16 cellular contexts compared by ENCODE assay signal in genomic region chr7:100093498-100093897, GRCh38. TPM values are rescaled to one million over a fixed set of nuclear protein-coding genes. Genes with fewer than 3 reads are reported as not detected.
DNase-seq lines count a peak whose midpoint lies in the region; ATAC-seq, FAIRE-seq and TF ChIP-seq lines count a peak whose summit lies in the region.
"Had no signal": no experiment of that assay in that cellular context is flagged by ENCODE, and none has a peak within 500 bp of the region (broad histone marks: within the 10 kb centered on the region; RNA-seq: fewer than 3 reads in every experiment).

No MANE protein-coding gene starts in this region.

- no peak overlapping the region for H3K4me3 Mint-ChIP-seq in MCF 10A (ENCODE audit: unreplicated experiment)
- no peak overlapping the region for H3K4me3 Mint-ChIP-seq in astrocyte (ENCODE audit: unreplicated experiment)
- H3K4me3 Mint-ChIP-seq: activated CD4-positive, alpha-beta memory T cell treated with anti-CD3 and anti-CD28 coated beads, Interleukin-2, amount 10 ng/mL, durations not matched to agents 7 days and 5 days had no signal

- H3K4me3 ChIP-seq in mammary epithelial cell (replicated peaks in 1 of 3; ENCODE audit: insufficient read depth in 1 of 3, low read depth in 2 of 3, low read length in 3 of 3), result no peak overlapping the region
- H3K4me3 ChIP-seq in astrocyte (ENCODE audit: insufficient read depth, low read depth, low read length), result no peak overlapping the region
- H3K4me3 ChIP-seq in mesodermal cell (ENCODE audit: extremely low read depth, insufficient read depth, low read length, poor library complexity, severe bottlenecking), result no peak overlapping the region
- H3K4me3 ChIP-seq: thyroid gland had no signal

- no peak for FAIRE-seq in astrocyte (lab: Jason Lieb, UNC)
- FAIRE-seq in RCC 7860 (lab: Jason Lieb, UNC), result no peak
- FAIRE-seq: D721Med had no signal

- no peaks in the 10 kb centered on the region for H4K20me1 ChIP-seq in mammary epithelial cell (ENCODE audit: insufficient read depth, low read length)
- H4K20me1 ChIP-seq in astrocyte (ENCODE audit: insufficient read depth, low read length), result peaks cover 54% of the 10 kb centered on the region

- no peak for TF ChIP-seq CTCF in MCF 10A (IDR thresholded peaks at IDR 0.05; ENCODE audit: unreplicated experiment)
- no peak for TF ChIP-seq CTCF in mammary epithelial cell (conservative IDR thresholded peaks at IDR 0.05 in 1 of 2, IDR thresholded peaks at IDR 0.05 in 1 of 2; ENCODE audit: extremely low read depth in 1 of 2, insufficient read depth in 1 of 2, low read depth in 1 of 2, low read length in 2 of 2)
- no peak for TF ChIP-seq CTCF in astrocyte (IDR thresholded peaks at IDR 0.05; ENCODE audit: insufficient read depth, low read depth, low read length)

- POLR2A ChIA-PET in MCF 10A (lab: Yijun Ruan, JAX), result no interaction called here

- ATAC-seq in HG02759 (IDR thresholded peaks at IDR 0.05; ENCODE audit: unreplicated experiment), result no peak
- ATAC-seq: left colon had no signal

- dilution Hi-C loops in mammary epithelial cell (cut with HindIII; ENCODE audit: low sequenced_read_pairs), result no loop called here

- no peaks in the 10 kb centered on the region for H3K9me3 ChIP-seq in mammary epithelial cell (replicated peaks; ENCODE audit: insufficient read depth, low read length)
- H3K9me3 ChIP-seq in astrocyte (ENCODE audit: insufficient read depth, low read depth, low read length), result no peaks in the 10 kb centered on the region
- H3K9me3 ChIP-seq in mesodermal cell (ENCODE audit: control insufficient read depth, low read length), result no peaks in the 10 kb centered on the region
- H3K9me3 ChIP-seq: thyroid gland had no signal

- H3K27ac Mint-ChIP-seq in MCF 10A (ENCODE audit: low read depth, unreplicated experiment), result peak overlapping the region; percentile 11
- peak overlapping the region; percentile 75 for H3K27ac Mint-ChIP-seq in astrocyte (ENCODE audit: unreplicated experiment)
- H3K27ac Mint-ChIP-seq: activated CD4-positive, alpha-beta memory T cell treated with anti-CD3 and anti-CD28 coated beads, Interleukin-2, amount 10 ng/mL, durations not matched to agents 7 days and 5 days; activated T-helper 2 cell treated with anti-CD3 and anti-CD28 coated beads, Interferon-gamma antibody, Interleukin-2, Interleukin-4, amounts not matched to agents 10 μg/mL and 5 μg/mL and 100 μg/mL, durations not matched to agents 14 hours and 24 hours and 36 hours had no signal

- H2AFZ ChIP-seq in mammary epithelial cell (ENCODE audit: low read depth, low read length) (no peak overlapping the region), astrocyte (ENCODE audit: low read depth, low read length) (no peak overlapping the region)

- H3K4me2 ChIP-seq in mammary epithelial cell (ENCODE audit: insufficient read depth, low read depth, low read length), result no peak overlapping the region
- no peak overlapping the region for H3K4me2 ChIP-seq in astrocyte (ENCODE audit: low read length)

- H3K27ac ChIP-seq in mammary epithelial cell (ENCODE audit: insufficient read depth, low read depth, low read length), result no peak overlapping the region
- no peak overlapping the region for H3K27ac ChIP-seq in astrocyte (ENCODE audit: low read depth, low read length)
- peak overlapping the region; percentile 7 for H3K27ac ChIP-seq in mesodermal cell (ENCODE audit: low read depth, low read length, severe bottlenecking)
- H3K27ac ChIP-seq: thyroid gland had no signal

- H3K9ac ChIP-seq in mammary epithelial cell (ENCODE audit: insufficient read depth, low read length), result no peak overlapping the region
- H3K9ac ChIP-seq in astrocyte (ENCODE audit: low read length), result peak overlapping the region; percentile 8

- H3K4me1 Mint-ChIP-seq in MCF 10A (ENCODE audit: insufficient read depth, unreplicated experiment), result peaks cover 25% of the 10 kb centered on the region
- H3K4me1 Mint-ChIP-seq in astrocyte (ENCODE audit: low read depth, unreplicated experiment), result peaks cover 9% of the 10 kb centered on the region

- H3K36me3 ChIP-seq in mammary epithelial cell (ENCODE audit: insufficient read depth, low read length) (peaks cover 60% of the 10 kb centered on the region), astrocyte (ENCODE audit: insufficient read depth, low read length) (peaks cover 73% of the 10 kb centered on the region), mesodermal cell (ENCODE audit: control insufficient read depth, insufficient read depth, low read length) (peaks cover 88% of the 10 kb centered on the region)

- no peaks in the 10 kb centered on the region for H3K9me3 Mint-ChIP-seq in MCF 10A (ENCODE audit: unreplicated experiment)
- no peaks in the 10 kb centered on the region for H3K9me3 Mint-ChIP-seq in astrocyte (ENCODE audit: unreplicated experiment)
- H3K9me3 Mint-ChIP-seq: activated CD4-positive, alpha-beta memory T cell treated with anti-CD3 and anti-CD28 coated beads, Interleukin-2, amount 10 ng/mL, durations not matched to agents 7 days and 5 days; activated T-helper 2 cell treated with anti-CD3 and anti-CD28 coated beads, Interferon-gamma antibody, Interleukin-2, Interleukin-4, amounts not matched to agents 10 μg/mL and 5 μg/mL and 100 μg/mL, durations not matched to agents 14 hours and 24 hours and 36 hours had no signal

- 39% methylated on average over 12 of the region's 13 CpGs for WGBS in mammary epithelial cell (ENCODE audit: low coverage, missing lambda C conversion rate)
- 86 to 91% methylated on average over 12 of the region's 13 CpGs for WGBS in mesodermal cell (ENCODE audit: insufficient coverage in 2 of 2), 2 experiments

- in situ Hi-C loops in mammary epithelial cell (cut with MboI; ENCODE audit: low sequenced_read_pairs in 2 of 2), result no loop called here

- peaks cover 94% of the 10 kb centered on the region for H3K36me3 Mint-ChIP-seq in MCF 10A (ENCODE audit: insufficient read depth, unreplicated experiment)
- H3K36me3 Mint-ChIP-seq in astrocyte (ENCODE audit: low read depth, unreplicated experiment), result peaks cover 41% of the 10 kb centered on the region

- no peak for DNase-seq in MCF 10A (ENCODE audit: unreplicated experiment)
- DNase-seq in mammary epithelial cell, result no peak
- DNase-seq in astrocyte (ENCODE audit: low read depth), result no peak
- no peak for DNase-seq in NCI-H1417 (lab: John Stamatoyannopoulos, UW)
- DNase-seq in NCI-H146 treated with DMSO at 0.1 percent for 48 hours (lab: John Stamatoyannopoulos, UW; ENCODE audit: unreplicated experiment), result no peak
- no peak for DNase-seq in RCC 7860 (ENCODE audit: low spot score)
- DNase-seq: activated CD4-positive, alpha-beta memory T cell treated with anti-CD3 and anti-CD28 coated beads, Interleukin-2, amount 10 ng/mL, durations not matched to agents 7 days and 5 days; hypothalamus; left colon; retina; Right ventricle myocardium superior; thyroid gland had no signal

- H3K27me3 Mint-ChIP-seq in MCF 10A (ENCODE audit: insufficient read depth, unreplicated experiment) (no peaks in the 10 kb centered on the region), astrocyte (ENCODE audit: low read depth, unreplicated experiment) (no peaks in the 10 kb centered on the region)
- H3K27me3 Mint-ChIP-seq: activated CD4-positive, alpha-beta memory T cell treated with anti-CD3 and anti-CD28 coated beads, Interleukin-2, amount 10 ng/mL, durations not matched to agents 7 days and 5 days had no signal

- H3K4me1 ChIP-seq in mammary epithelial cell (ENCODE audit: insufficient read depth, low read length) (peaks cover 13% of the 10 kb centered on the region), astrocyte (ENCODE audit: insufficient read depth, low read length) (peaks cover 40% of the 10 kb centered on the region), mesodermal cell (ENCODE audit: control insufficient read depth, insufficient read depth, low read length, poor library complexity, severe bottlenecking) (peaks cover 46% of the 10 kb centered on the region)

- no TSS peak for BruUV-seq in MCF 10A (replicated peaks; lab: Mats Ljungman, UMichigan)
- BruUV-seq in mammary epithelial cell (replicated peaks; lab: Mats Ljungman, UMichigan), result no TSS peak

- peaks cover 62% of the 10 kb centered on the region for H3K79me2 ChIP-seq in mammary epithelial cell (ENCODE audit: insufficient read depth, low read length)
- peaks cover 86% of the 10 kb centered on the region for H3K79me2 ChIP-seq in astrocyte (ENCODE audit: insufficient read depth, low read length)

- CTCF ChIA-PET in MCF 10A (lab: Yijun Ruan, JAX) (interaction anchor here (0.6 to 1.2 kb wide), 2 partner anchors 11 to 72 kb away, joined by 3 read pairs; no protein-coding TSS in a partner anchor), mammary epithelial cell (lab: Charles Lee; ENCODE audit: low non-redundant PET) (no interaction called here)

- H3K27me3 ChIP-seq in mammary epithelial cell (ENCODE audit: insufficient read depth, low read length) (no peaks in the 10 kb centered on the region), astrocyte (ENCODE audit: insufficient read depth, low read length) (no peaks in the 10 kb centered on the region)
- H3K27me3 ChIP-seq: thyroid gland had no signal

- intact Hi-C loops in MCF 10A (cut with micrococcal nuclease) (no loop called here), mammary epithelial cell (cut with micrococcal nuclease) (no loop called here)

RNA-seq across cellular contexts. Expression of gene COPS6, which starts 4.7 kb away (rescaled TPM):
- total RNA-seq in MCF 10A (2022) (85.2 and 103 TPM in 2 replicates), mammary epithelial cell (100 to 1,000 TPM in 1 of 2 donors, 10 to 100 TPM in 1; 32.7 to 106 TPM), astrocyte (87.9 and 95.3 TPM in 2 replicates)
- polyA plus RNA-seq in mammary epithelial cell, result 156 TPM
- 164 TPM for polyA minus RNA-seq in mammary epithelial cell
- polyA plus RNA-seq in mesodermal cell (2013, experiment 1 of 2), result 129 TPM
- polyA plus RNA-seq in mesodermal cell (2013, experiment 2 of 2), result 110 TPM

RNA-seq across cellular contexts. Expression of gene MCM7, which starts 7.7 kb away (rescaled TPM):
- 38.5 and 67.8 TPM in 2 replicates for total RNA-seq in MCF 10A (2022)
- total RNA-seq in mammary epithelial cell, result 100 to 1,000 TPM in 1 of 2 donors, 10 to 100 TPM in 1; 16.0 to 114 TPM
- polyA plus RNA-seq in mammary epithelial cell, result 163 TPM
- polyA minus RNA-seq in mammary epithelial cell, result 137 TPM
- total RNA-seq in astrocyte, result 39.7 and 55.2 TPM in 2 replicates
- 165 TPM for polyA plus RNA-seq in mesodermal cell (2013, experiment 1 of 2)
- polyA plus RNA-seq in mesodermal cell (2013, experiment 2 of 2), result 151 TPM

RNA-seq across cellular contexts. Expression of gene AP4M1, which starts 7.9 kb away (rescaled TPM):
- total RNA-seq in MCF 10A (2022) (13.5 and 13.6 TPM in 2 replicates), mammary epithelial cell (10 to 100 TPM; 13.0 to 17.4 TPM), astrocyte (14.7 and 15.5 TPM in 2 replicates)
- 14.9 TPM for polyA plus RNA-seq in mammary epithelial cell
- 2.8 TPM for polyA minus RNA-seq in mammary epithelial cell
- 18.9 TPM for polyA plus RNA-seq in mesodermal cell (2013, experiment 1 of 2)
- polyA plus RNA-seq in mesodermal cell (2013, experiment 2 of 2), result 14.3 TPM

RNA-seq across cellular contexts. Expression of gene ZNF3, which starts 12.0 kb away (rescaled TPM):
- total RNA-seq in MCF 10A (2022), result 23.7 and 24.8 TPM in 2 replicates
- total RNA-seq in mammary epithelial cell, result 10 to 100 TPM; 22.6 to 28.7 TPM
- 12.4 TPM for polyA plus RNA-seq in mammary epithelial cell
- polyA minus RNA-seq in mammary epithelial cell, result 14.2 TPM
- total RNA-seq in astrocyte, result 24.0 TPM in 2 replicates
- polyA plus RNA-seq in mesodermal cell (2013, experiment 1 of 2), result 34.3 TPM
- polyA plus RNA-seq in mesodermal cell (2013, experiment 2 of 2), result 35.8 TPM

RNA-seq across cellular contexts. Expression of gene TAF6, which starts 25.7 kb away (rescaled TPM):
- total RNA-seq in MCF 10A (2022) (47.2 and 58.9 TPM in 2 replicates), mammary epithelial cell (10 to 100 TPM; 28.8 to 55.3 TPM), astrocyte (35.7 and 47.0 TPM in 2 replicates)
- polyA plus RNA-seq in mammary epithelial cell, result 16.5 TPM
- polyA minus RNA-seq in mammary epithelial cell, result 42.4 TPM
- polyA plus RNA-seq in mesodermal cell (2013, experiment 1 of 2), result 91.7 TPM
- 72.9 TPM for polyA plus RNA-seq in mesodermal cell (2013, experiment 2 of 2)
